11 cellular contexts compared by ENCODE assay signal in the genomic region with DNA sequence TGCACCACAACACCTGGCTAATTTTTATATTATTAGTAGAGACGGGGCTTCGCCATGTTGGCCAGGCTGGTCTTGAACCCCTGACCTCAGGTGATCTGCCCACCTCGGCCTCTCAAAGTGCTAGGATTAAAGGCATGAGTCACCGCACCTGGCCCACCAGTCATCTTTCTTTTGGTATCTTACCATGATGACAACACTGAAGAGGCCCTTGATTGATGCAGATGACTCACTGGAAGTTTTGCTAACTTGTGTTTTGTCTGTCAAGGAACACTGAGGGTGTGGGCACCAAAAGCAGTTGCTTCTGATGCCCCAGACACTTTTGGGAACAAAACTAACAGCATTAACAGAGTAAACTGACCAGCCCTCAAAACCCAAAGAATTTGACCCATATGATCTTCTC.
DNase-seq lines count a peak whose midpoint lies in the region; ATAC-seq and TF ChIP-seq lines count a peak whose summit lies in the region.
"Had no signal": no experiment of that assay in that cellular context is flagged by ENCODE, and none has a peak within 500 bp of the region (broad histone marks: within the 10 kb centered on the region; RNA-seq: fewer than 3 reads in every experiment).

No MANE protein-coding gene starts in this region.

- H3K27me3 ChIP-seq in mesenchymal stem cell (ENCODE audit: control insufficient read depth in 1 of 2, insufficient read depth in 1 of 2, low read length in 2 of 2) (no peaks in the 10 kb centered on the region), Karpas-422 (ENCODE audit: low read length) (no peaks in the 10 kb centered on the region), dorsolateral prefrontal cortex (no peaks in the 10 kb centered on the region)
- H3K27me3 ChIP-seq: testis had no signal

- no peak overlapping the region for H3K27ac ChIP-seq in mesenchymal stem cell (ENCODE audit: low read length, poor library complexity, severe bottlenecking)
- H3K27ac ChIP-seq in Karpas-422 (ENCODE audit: low read length) = no peak overlapping the region
- H3K27ac ChIP-seq in dorsolateral prefrontal cortex = peak overlapping the region in 18 of 59 donors; percentile 5 to 84 (median 29)
- H3K27ac ChIP-seq: testis had no signal

- no peak overlapping the region for H3K4me2 ChIP-seq in mesenchymal stem cell (ENCODE audit: low read length, poor library complexity, severe bottlenecking)
- H3K4me2 ChIP-seq in Karpas-422 (ENCODE audit: low read depth, low read length, poor library complexity, severe bottlenecking) = no peak overlapping the region

- no peak overlapping the region for H2BK15ac ChIP-seq in mesenchymal stem cell (ENCODE audit: low read depth, poor library complexity, severe bottlenecking)

- H2AK5ac ChIP-seq in mesenchymal stem cell (ENCODE audit: low read length, severe bottlenecking) = no peak overlapping the region

- no peak for TF ChIP-seq CTCF in dorsolateral prefrontal cortex (IDR thresholded peaks at IDR 0.05 in 54 of 56, conservative IDR thresholded peaks at IDR 0.05 in 2 of 56; ENCODE audit: low read depth in 1 of 56, partially characterized antibody in 56 of 56)

- no peak overlapping the region for H3K14ac ChIP-seq in mesenchymal stem cell (ENCODE audit: low read length in 2 of 2)

- no peaks in the 10 kb centered on the region for H4K20me1 ChIP-seq in Karpas-422 (ENCODE audit: insufficient read depth, low read depth, low read length)

- WGBS in mesenchymal stem cell = 56% methylated on average over 3 of the region's 4 CpGs

- H3K9ac ChIP-seq in mesenchymal stem cell (ENCODE audit: low read length) = no peak overlapping the region
- no peak overlapping the region for H3K9ac ChIP-seq in Karpas-422 (ENCODE audit: low read length)

- no peak overlapping the region for H2BK120ac ChIP-seq in mesenchymal stem cell (ENCODE audit: low read depth, low read length)

- peaks cover 99% of the 10 kb centered on the region for H3K79me2 ChIP-seq in Karpas-422 (ENCODE audit: low read length)

- no peak for ATAC-seq in HG03196 (IDR thresholded peaks at IDR 0.05; ENCODE audit: unreplicated experiment)
- no peak for ATAC-seq in GM18498 (IDR thresholded peaks at IDR 0.05; ENCODE audit: unreplicated experiment)

- DNase-seq in A172 (ENCODE audit: low spot score) (peak; percentile 85), HCEC 1CT (peak; percentile 46), mesenchymal stem cell (peak; percentile 43), Karpas-422 (no peak), dorsolateral prefrontal cortex (no peak)
- DNase-seq in activated T-cell treated with anti-CD3 and anti-CD28 coated beads, Interleukin-2, amount 50 U/mL, for 48 hours = peak; percentile 36 to 49
- DNase-seq: NCI-H510A treated with DMSO at 0.1 percent for 48 hours, SW 1271, testis had no signal

- H3K9me2 ChIP-seq in Karpas-422 (replicated peaks; ENCODE audit: insufficient read depth, low read length) = no peaks in the 10 kb centered on the region

- no peak overlapping the region for H3K23ac ChIP-seq in mesenchymal stem cell (ENCODE audit: low read length in 2 of 2)

- H3K9me3 ChIP-seq in mesenchymal stem cell (ENCODE audit: control insufficient read depth, low read length) (no peaks in the 10 kb centered on the region), Karpas-422 (ENCODE audit: low read length) (no peaks in the 10 kb centered on the region)
- H3K9me3 ChIP-seq: testis had no signal

- H3K4me3 ChIP-seq in mesenchymal stem cell (ENCODE audit: insufficient read depth in 1 of 2, low read depth in 1 of 2, low read length in 2 of 2) = no peak overlapping the region
- no peak overlapping the region for H3K4me3 ChIP-seq in Karpas-422 (ENCODE audit: low read length)
- no peak overlapping the region for H3K4me3 ChIP-seq in dorsolateral prefrontal cortex
- H3K4me3 ChIP-seq: testis had no signal

- H4K91ac ChIP-seq in mesenchymal stem cell (ENCODE audit: low read length) = no peak overlapping the region

- peaks cover 2% of the 10 kb centered on the region for H3K4me1 ChIP-seq in mesenchymal stem cell (ENCODE audit: control insufficient read depth, insufficient read depth, low read depth, low read length)
- H3K4me1 ChIP-seq in Karpas-422 (ENCODE audit: low read length) = peaks cover 24% of the 10 kb centered on the region
- H3K4me1 ChIP-seq: testis had no signal

- H3K4ac ChIP-seq in mesenchymal stem cell (ENCODE audit: low read depth in 1 of 2, low read length in 2 of 2) = no peak overlapping the region

- no peak overlapping the region for H2BK5ac ChIP-seq in mesenchymal stem cell (ENCODE audit: low read depth, low read length, poor library complexity, severe bottlenecking)

- no peak overlapping the region for H4K8ac ChIP-seq in mesenchymal stem cell (ENCODE audit: low read length)

- H3K79me1 ChIP-seq in mesenchymal stem cell (replicated peaks; ENCODE audit: low read length, poor library complexity, severe bottlenecking) = peaks cover 27% of the 10 kb centered on the region

- intact Hi-C loops in dorsolateral prefrontal cortex (cut with DNase I) = no loop called here

- H3K18ac ChIP-seq in mesenchymal stem cell (ENCODE audit: low read depth in 1 of 2, low read length in 2 of 2) = no peak overlapping the region

- H2AFZ ChIP-seq in mesenchymal stem cell (ENCODE audit: low read depth, low read length) (no peak overlapping the region), Karpas-422 (ENCODE audit: low read length) (no peak overlapping the region)

- H3K36me3 ChIP-seq in mesenchymal stem cell (ENCODE audit: control insufficient read depth in 1 of 2, insufficient read depth in 2 of 2, low read depth in 1 of 2, low read length in 2 of 2) (no peaks in the 10 kb centered on the region), Karpas-422 (ENCODE audit: insufficient read depth, low read length) (no peaks in the 10 kb centered on the region)

- H2BK12ac ChIP-seq in mesenchymal stem cell (ENCODE audit: low read length in 2 of 2) = no peak overlapping the region

Comparison
In these comparisons a context has a peak if more than half of its experiments do, and no peak if none do; other contexts are left out.
1. DNase-seq: peak in A172 (single experiment), HCEC 1CT (single experiment), activated T-cell treated with anti-CD3 and anti-CD28 coated beads, Interleukin-2, amount 50 U/mL, for 48 hours (2 of 2) and mesenchymal stem cell (single experiment); none in Karpas-422 (single experiment) and dorsolateral prefrontal cortex (0 of 10).